Comparison of ENCODE assay signal across 14 cellular contexts in genomic region chr1:27624467-27625233, GRCh38. TPM values are rescaled to one million over a fixed set of nuclear protein-coding genes. Genes with fewer than 3 reads are reported as not detected.
DNase-seq lines count a peak whose midpoint lies in the region; ATAC-seq, FAIRE-seq and TF ChIP-seq lines count a peak whose summit lies in the region.
"Had no signal": no experiment of that assay in that cellular context is flagged by ENCODE, and none has a peak within 500 bp of the region (broad histone marks: within the 10 kb centered on the region; RNA-seq: fewer than 3 reads in every experiment).

No MANE protein-coding gene starts in this region.

- no peak for TF ChIP-seq CTCF in H1 (IDR thresholded peaks at IDR 0.05; ENCODE audit: control extremely low read depth in 1 of 3, insufficient read depth in 1 of 3, low read depth in 1 of 3, low read length in 3 of 3)
- no peak for TF ChIP-seq CTCF in HFFc6 (IDR thresholded peaks at IDR 0.05)

- no peaks in the 10 kb centered on the region for H3K27me3 Mint-ChIP-seq in activated T-cell treated with anti-CD3 and anti-CD28 coated beads, Interleukin-2, amount 50 U/mL, for 24 hours
- peaks cover 6% of the 10 kb centered on the region for H3K27me3 Mint-ChIP-seq in HFFc6 (ENCODE audit: insufficient read depth)

- no peak overlapping the region for H3K14ac ChIP-seq in H1 (ENCODE audit: insufficient read length)

- DNase-seq in H1 (ENCODE audit: low read depth in 1 of 2, low spot score in 2 of 2) (no peak), SJCRH30 (no peak), HFFc6 (no peak), AG08396 (ENCODE audit: low spot score) (no peak)
- DNase-seq in activated T-cell treated with anti-CD3 and anti-CD28 coated beads, Interleukin-2, amount 50 U/mL, for 24 hours, result no peak
- DNase-seq: activated CD8-positive, alpha-beta memory T cell treated with anti-CD3 and anti-CD28 coated beads, Interleukin-2, amount 10 ng/mL, durations not matched to agents 7 days and 5 days; aorta; IMR-90 had no signal

- H2BK20ac ChIP-seq in H1 (ENCODE audit: low read length), result peak overlapping the region; percentile 16

- H3K36me3 ChIP-seq in BLaER1 (no peaks in the 10 kb centered on the region), H1 (ENCODE audit: control insufficient read depth in 2 of 4, insufficient read depth in 4 of 4, low read length in 3 of 4) (no peaks in the 10 kb centered on the region), SJCRH30 (no peaks in the 10 kb centered on the region)

- no peaks in the 10 kb centered on the region for H3K23me2 ChIP-seq in H1 (ENCODE audit: low read depth, low read length)

- H4K5ac ChIP-seq in H1 (ENCODE audit: insufficient read length, low read depth, low read length), result no peak overlapping the region

- H3K27ac Mint-ChIP-seq in activated T-cell treated with anti-CD3 and anti-CD28 coated beads, Interleukin-2, amount 50 U/mL, for 24 hours, result no peak overlapping the region
- no peak overlapping the region for H3K27ac Mint-ChIP-seq in HFFc6
- H3K27ac Mint-ChIP-seq: activated CD8-positive, alpha-beta memory T cell treated with anti-CD3 and anti-CD28 coated beads, Interleukin-2, amount 10 ng/mL, durations not matched to agents 7 days and 5 days; nephron; T-helper 1 cell treated with Interleukin-12 subunit alpha and Interleukin-12 subunit beta and Interleukin-4 antibody, amounts not matched to agents 30 μg/mL and 1 μg/mL, for 36 hours had no signal

- H3K4me1 Mint-ChIP-seq in activated T-cell treated with anti-CD3 and anti-CD28 coated beads, Interleukin-2, amount 50 U/mL, for 24 hours (ENCODE audit: low read depth), result peaks cover 20% of the 10 kb centered on the region
- no peaks in the 10 kb centered on the region for H3K4me1 Mint-ChIP-seq in HFFc6 (ENCODE audit: low read depth)

- CTCF ChIA-PET in H1 (lab: Charles Lee; ENCODE audit: partially characterized antibody), result interaction anchor here (0.6 to 37.8 kb wide), 7 partner anchors 16 to 1237 kb away, joined by 3 to 1807 read pairs (median 8); partner anchors contain the start of gene IFI6

- H3K36me3 Mint-ChIP-seq in activated T-cell treated with anti-CD3 and anti-CD28 coated beads, Interleukin-2, amount 50 U/mL, for 24 hours (ENCODE audit: low read depth), result no peaks in the 10 kb centered on the region
- H3K36me3 Mint-ChIP-seq in HFFc6 (ENCODE audit: low read depth), result no peaks in the 10 kb centered on the region
- H3K36me3 Mint-ChIP-seq: activated CD8-positive, alpha-beta memory T cell treated with anti-CD3 and anti-CD28 coated beads, Interleukin-2, amount 10 ng/mL, durations not matched to agents 7 days and 5 days had no signal

- peaks cover 69% of the 10 kb centered on the region for H3K4me1 ChIP-seq in BLaER1
- H3K4me1 ChIP-seq in H1 (replicated peaks in 1 of 4; ENCODE audit: control insufficient read depth in 3 of 4, insufficient read depth in 4 of 4, low read length in 3 of 4), result peaks cover 2 to 19% (median 8%) of the 10 kb centered on the region in 4 experiments
- H3K4me1 ChIP-seq in SJCRH30, result no peaks in the 10 kb centered on the region

- H3K27me3 ChIP-seq in BLaER1, result no peaks in the 10 kb centered on the region
- no peaks in the 10 kb centered on the region for H3K27me3 ChIP-seq in H1 (replicated peaks in 1 of 4; ENCODE audit: control insufficient read depth in 3 of 4, extremely low read depth in 1 of 4, insufficient read depth in 3 of 4, low read length in 3 of 4)
- H3K27me3 ChIP-seq in SJCRH30, result no peaks in the 10 kb centered on the region

- no peak overlapping the region for H4K91ac ChIP-seq in H1 (replicated peaks; ENCODE audit: insufficient read length, low read length)

- H3K9ac ChIP-seq in BLaER1 (peak overlapping the region; percentile 40; the same call in 1 of the 2 replicates), H1 (replicated peaks in 1 of 4; ENCODE audit: extremely low read depth in 1 of 4, low read depth in 3 of 4, low read length in 3 of 4) (no peak overlapping the region)

- H3K56ac ChIP-seq in H1 (replicated peaks; ENCODE audit: insufficient read length, low read depth, low read length), result no peak overlapping the region

- no peak for TF ChIP-seq RAD21 in H1 (IDR thresholded peaks at IDR 0.05 in 1 of 2, conservative IDR thresholded peaks at IDR 0.05 in 1 of 2; ENCODE audit: low read depth in 2 of 2, low read length in 2 of 2)

- no peak overlapping the region for H4K8ac ChIP-seq in H1 (ENCODE audit: extremely low read depth, insufficient read depth, low read length)

- H3K9me3 Mint-ChIP-seq in activated T-cell treated with anti-CD3 and anti-CD28 coated beads, Interleukin-2, amount 50 U/mL, for 24 hours, result no peaks in the 10 kb centered on the region
- no peaks in the 10 kb centered on the region for H3K9me3 Mint-ChIP-seq in HFFc6
- H3K9me3 Mint-ChIP-seq: nephron; T-helper 1 cell treated with Interleukin-12 subunit alpha and Interleukin-12 subunit beta and Interleukin-4 antibody, amounts not matched to agents 30 μg/mL and 1 μg/mL, for 36 hours had no signal

- peak overlapping the region; percentile 22; the same call in 1 of the 2 replicates for H2BK12ac ChIP-seq in H1 (ENCODE audit: low read depth, low read length)

- H3K4ac ChIP-seq in H1 (replicated peaks; ENCODE audit: insufficient read length, low read depth, low read length), result peak overlapping the region; percentile 80

- H3K9me3 ChIP-seq in BLaER1, result no peaks in the 10 kb centered on the region
- no peaks in the 10 kb centered on the region for H3K9me3 ChIP-seq in H1 (ENCODE audit: insufficient read depth in 2 of 2, low read depth in 1 of 2, low read length in 1 of 2)
- H3K9me3 ChIP-seq in SJCRH30 (replicated peaks), result no peaks in the 10 kb centered on the region

- H3K4me2 ChIP-seq in BLaER1 (peak overlapping the region; percentile 71), H1 (ENCODE audit: insufficient read depth in 1 of 2, low read depth in 2 of 2, low read length in 2 of 2) (no peak overlapping the region)

- WGBS in H1 (ENCODE audit: extremely low coverage in 1 of 2, insufficient coverage in 1 of 2, insufficient read length in 1 of 2, insufficient replicate concordance in 2 of 2, low coverage in 1 of 2, low lambda C conversion rate in 2 of 2, missing lambda C conversion rate in 1 of 2), 2 experiments, result 70% methylated on average over 7 of the region's 7 CpGs; no CpG with 5 or more reads in 1 of the 2 experiments

- no peak overlapping the region for H2AFZ ChIP-seq in H1 (ENCODE audit: low read length)

- no peak for TF ChIP-seq EP300 in H1 (IDR thresholded peaks at IDR 0.05; ENCODE audit: borderline replicate concordance in 1 of 2, low read depth in 2 of 2, low read length in 2 of 2)

- H3K79me1 ChIP-seq in H1 (ENCODE audit: low read depth, low read length), result peaks cover 3% of the 10 kb centered on the region; the same call in 1 of the 2 replicates

- TF ChIP-seq POLR2A in H1 (IDR thresholded peaks at IDR 0.05; ENCODE audit: control extremely low read depth in 1 of 2, low read depth in 2 of 2, low read length in 2 of 2), result no peak

- POLR2A ChIA-PET in H1 (lab: Charles Lee; ENCODE audit: partially characterized antibody), result interaction anchor here (1.0 kb wide), 2 partner anchors 8 to 302 kb away, joined by 3 to 4 read pairs; partner anchors contain the start of gene TMEM222

- H2BK5ac ChIP-seq in H1 (ENCODE audit: low read depth, low read length), result 0 out of 2 replicates have a peak overlapping the region, but pooled peaks have one; percentile 17

- no peak overlapping the region; the same call in 1 of the 2 replicates for H2AK5ac ChIP-seq in H1 (ENCODE audit: low read depth, low read length)

- H2BK120ac ChIP-seq in H1 (replicated peaks; ENCODE audit: low read depth, low read length), result no peak overlapping the region

- ATAC-seq in GM18498 (IDR thresholded peaks at IDR 0.05; ENCODE audit: unreplicated experiment) (peak; percentile 31), HG03432 (IDR thresholded peaks at IDR 0.05; ENCODE audit: unreplicated experiment) (peak; percentile 22)

- H3K79me2 ChIP-seq in H1 (ENCODE audit: control insufficient read depth in 1 of 2, insufficient read depth in 2 of 2, low read length in 2 of 2), result no peaks in the 10 kb centered on the region

- no peak overlapping the region for H3K4me3 Mint-ChIP-seq in activated T-cell treated with anti-CD3 and anti-CD28 coated beads, Interleukin-2, amount 50 U/mL, for 24 hours
- no peak overlapping the region for H3K4me3 Mint-ChIP-seq in HFFc6
- H3K4me3 Mint-ChIP-seq: activated CD8-positive, alpha-beta memory T cell treated with anti-CD3 and anti-CD28 coated beads, Interleukin-2, amount 10 ng/mL, durations not matched to agents 7 days and 5 days; nephron; T-helper 1 cell treated with Interleukin-12 subunit alpha and Interleukin-12 subunit beta and Interleukin-4 antibody, amounts not matched to agents 30 μg/mL and 1 μg/mL, for 36 hours had no signal

- no peak overlapping the region for H3K23ac ChIP-seq in H1 (ENCODE audit: insufficient read length)

- H3K18ac ChIP-seq in H1 (ENCODE audit: extremely low read depth, low read length), result no peak overlapping the region

- H2BK15ac ChIP-seq in H1 (ENCODE audit: low read length), result peak overlapping the region; percentile 34

- no peak overlapping the region for H3K4me3 ChIP-seq in BLaER1
- no peak overlapping the region for H3K4me3 ChIP-seq in H1 (ENCODE audit: extremely low read depth in 1 of 4, insufficient read depth in 2 of 4, low read depth in 3 of 4, low read length in 4 of 4)
- H3K4me3 ChIP-seq in SJCRH30, result no peak overlapping the region

- FAIRE-seq in H1 (lab: Jason Lieb, UNC), result no peak

- peak overlapping the region; percentile 74 for H3K27ac ChIP-seq in BLaER1
- no peak overlapping the region for H3K27ac ChIP-seq in H1 (ENCODE audit: low read depth, low read length)
- no peak overlapping the region for H3K27ac ChIP-seq in SJCRH30

- no peaks in the 10 kb centered on the region for H4K20me1 ChIP-seq in BLaER1
- H4K20me1 ChIP-seq in H1 (replicated peaks in 1 of 2; ENCODE audit: control insufficient read depth in 1 of 2, insufficient read depth in 2 of 2, low read length in 2 of 2), result peaks cover 0 to 1% of the 10 kb centered on the region in 2 experiments

RNA-seq across cellular contexts. Expression of gene FGR, which starts 10.3 kb away (rescaled TPM):
- 0.22 and 0.36 TPM in 2 replicates for total RNA-seq in H1 (2021; fragmentation: NEBNext Ultra II Directional; extraction: Animal tissue kit (Norgen Biotek cat#: 25700))
- 0.86 and 0.95 TPM in 2 replicates for polyA plus RNA-seq in H1 (2011; rRNA removed)
- 0.62 TPM for polyA plus RNA-seq in H1 (2011; cell fraction: cytosol; rRNA removed)
- polyA plus RNA-seq in H1 (2011; cell fraction: nucleus; rRNA removed), result 1.6 TPM
- 0.39 to 0.50 TPM (median 0.42 TPM) in 3 of 4 replicates, not detected in the other for polyA plus RNA-seq in H1 (2012, experiment 1 of 2)
- 0.18 TPM for polyA plus RNA-seq in H1 (2012, experiment 2 of 2)
- polyA plus RNA-seq in H1 (2013, experiment 1 of 2), result 0.34 TPM
- 0.33 TPM for polyA plus RNA-seq in H1 (2013, experiment 2 of 2)
- 0.57 and 1.2 TPM in 2 replicates for polyA minus RNA-seq in H1 (2011; rRNA and poly(A)+ RNA removed)
- polyA minus RNA-seq in H1 (2011; cell fraction: cytosol; rRNA and poly(A)+ RNA removed), result not detected
- 0.60 TPM for polyA minus RNA-seq in H1 (2011; cell fraction: nucleus; rRNA and poly(A)+ RNA removed)
- not detected in 2 replicates for total RNA-seq in SJCRH30 (2014; rRNA removed; shearing (Covaris generic))
- not detected for total RNA-seq in HFFc6 (2021; fragmentation: NEBNext Ultra II Directional; extraction: Animal tissue kit (Norgen Biotek cat#: 25700))
- total RNA-seq: IMR-90 had no signal
- polyA plus RNA-seq: BJ, IMR-90 had no signal

RNA-seq across cellular contexts. Expression of gene AHDC1, which starts 20.7 kb away (rescaled TPM):
- total RNA-seq in H1 (2021; fragmentation: NEBNext Ultra II Directional; extraction: Animal tissue kit (Norgen Biotek cat#: 25700)), result 35.1 and 39.4 TPM in 2 replicates
- 4.4 and 8.6 TPM in 2 replicates for polyA plus RNA-seq in H1 (2011; rRNA removed)
- polyA plus RNA-seq in H1 (2011; cell fraction: cytosol; rRNA removed), result 3.3 TPM
- 17.1 TPM for polyA plus RNA-seq in H1 (2011; cell fraction: nucleus; rRNA removed)
- 18.4 to 23.0 TPM (median 21.1 TPM) in 4 replicates for polyA plus RNA-seq in H1 (2012, experiment 1 of 2)
- 17.0 TPM for polyA plus RNA-seq in H1 (2012, experiment 2 of 2)
- 11.2 TPM for polyA plus RNA-seq in H1 (2013, experiment 1 of 2)
- polyA plus RNA-seq in H1 (2013, experiment 2 of 2), result 11.1 TPM
- polyA minus RNA-seq in H1 (2011; rRNA and poly(A)+ RNA removed), result 4.4 and 6.1 TPM in 2 replicates
- 11.9 TPM for polyA minus RNA-seq in H1 (2011; cell fraction: cytosol; rRNA and poly(A)+ RNA removed)
- 10.5 TPM for polyA minus RNA-seq in H1 (2011; cell fraction: nucleus; rRNA and poly(A)+ RNA removed)
- total RNA-seq in SJCRH30 (2014; rRNA removed; shearing (Covaris generic)), result 29.7 and 30.6 TPM in 2 replicates
- total RNA-seq in HFFc6 (2021; fragmentation: NEBNext Ultra II Directional; extraction: Animal tissue kit (Norgen Biotek cat#: 25700)), result 10 to 100 TPM; 30.7 to 53.2 (median 34.7) TPM

RNA-seq across cellular contexts. Expression of gene IFI6, which starts 47.3 kb away (rescaled TPM):
- 4.9 and 6.1 TPM in 2 replicates for total RNA-seq in H1 (2021; fragmentation: NEBNext Ultra II Directional; extraction: Animal tissue kit (Norgen Biotek cat#: 25700))
- polyA plus RNA-seq in H1 (2011; rRNA removed), result 13.0 and 13.2 TPM in 2 replicates
- 12.3 TPM for polyA plus RNA-seq in H1 (2011; cell fraction: cytosol; rRNA removed)
- polyA plus RNA-seq in H1 (2011; cell fraction: nucleus; rRNA removed), result 8.3 TPM
- 9.7 to 19.5 TPM (median 15.7 TPM) in 4 replicates for polyA plus RNA-seq in H1 (2012, experiment 1 of 2)
- 15.5 TPM for polyA plus RNA-seq in H1 (2012, experiment 2 of 2)
- polyA plus RNA-seq in H1 (2013, experiment 1 of 2), result 9.2 TPM
- 11.9 TPM for polyA plus RNA-seq in H1 (2013, experiment 2 of 2)
- polyA minus RNA-seq in H1 (2011; rRNA and poly(A)+ RNA removed), result 0.79 and 1.7 TPM in 2 replicates
- polyA minus RNA-seq in H1 (2011; cell fraction: cytosol; rRNA and poly(A)+ RNA removed), result 2.9 TPM
- 1.9 TPM for polyA minus RNA-seq in H1 (2011; cell fraction: nucleus; rRNA and poly(A)+ RNA removed)
- 5.8 and 6.8 TPM in 2 replicates for total RNA-seq in SJCRH30 (2014; rRNA removed; shearing (Covaris generic))
- 10 to 100 TPM; 16.7 to 23.8 (median 20.5) TPM for total RNA-seq in HFFc6 (2021; fragmentation: NEBNext Ultra II Directional; extraction: Animal tissue kit (Norgen Biotek cat#: 25700))
